In genomic region chr5:56861893-56862485, GRCh38 we compare ENCODE assay signal across 1 cellular context.
TF ChIP-seq lines count a peak whose summit lies in the region.

No MANE protein-coding gene starts in this region.

TF ChIP-seq in H1, 55 proteins besides CTCF, POLR2A, EP300 and RAD21:
- no peak for TF ChIP-seq KDM5A (IDR thresholded peaks at IDR 0.05; ENCODE audit: low read length)
- no peak for TF ChIP-seq E2F6 (IDR thresholded peaks at IDR 0.05)
- no peak for TF ChIP-seq CEBPB (IDR thresholded peaks at IDR 0.05; ENCODE audit: low read depth, low read length)
- no peak for TF ChIP-seq RXRA (IDR thresholded peaks at IDR 0.05; ENCODE audit: insufficient read depth, low read depth, low read length)
- TF ChIP-seq KDM4A (IDR thresholded peaks at IDR 0.05; ENCODE audit: low read depth, low read length, severe bottlenecking), result no peak
- no peak for TF ChIP-seq TBP (IDR thresholded peaks at IDR 0.05; ENCODE audit: low read depth, low read length)
- no peak for TF ChIP-seq NRF1 (IDR thresholded peaks at IDR 0.05; ENCODE audit: low read depth, low read length)
- TF ChIP-seq MAX (IDR thresholded peaks at IDR 0.05), result no peak
- no peak for TF ChIP-seq RFX5 (IDR thresholded peaks at IDR 0.05; ENCODE audit: borderline replicate concordance, low read depth, low read length)
- no peak for TF ChIP-seq YY1 (IDR thresholded peaks at IDR 0.05; ENCODE audit: low read depth, low read length)
- no peak for TF ChIP-seq GTF2F1 (IDR thresholded peaks at IDR 0.05; ENCODE audit: borderline replicate concordance, low read depth, low read length)
- no peak for TF ChIP-seq SAP30 (IDR thresholded peaks at IDR 0.05; ENCODE audit: insufficient read depth, insufficient replicate concordance, low read length)
- TF ChIP-seq SIRT6 (IDR thresholded peaks at IDR 0.05; ENCODE audit: low read length), result no peak
- TF ChIP-seq RBBP5 (IDR thresholded peaks at IDR 0.05; ENCODE audit: borderline replicate concordance, low read depth, low read length), result no peak
- no peak for TF ChIP-seq ZNF274 (IDR thresholded peaks at IDR 0.05; ENCODE audit: borderline replicate concordance, extremely low read depth, low read length)
- TF ChIP-seq NANOG (IDR thresholded peaks at IDR 0.05; ENCODE audit: insufficient read depth, low read depth, low read length, poor library complexity, severe bottlenecking), result no peak
- TF ChIP-seq SIN3A (conservative IDR thresholded peaks at IDR 0.05 in 1 of 2, IDR thresholded peaks at IDR 0.05 in 1 of 2; ENCODE audit: low read depth in 1 of 2, low read length in 2 of 2), result no peak
- TF ChIP-seq JUN (IDR thresholded peaks at IDR 0.05; ENCODE audit: low read depth, low read length), result no peak
- TF ChIP-seq TAF7 (optimal IDR thresholded peaks at IDR 0.05; ENCODE audit: borderline replicate concordance, low read depth, low read length), result no peak
